Comparison of ENCODE assay signal across 8 cellular contexts in genomic region chr19:32930567-32930966, GRCh38.
"Had no signal": no experiment of that assay in that cellular context is flagged by ENCODE, and none has a peak within 500 bp of the region (broad histone marks: within the 10 kb centered on the region; RNA-seq: fewer than 3 reads in every experiment).

No MANE protein-coding gene starts in this region.

- H2AFZ ChIP-seq: GM23248 had no signal

- H3K4me3 Mint-ChIP-seq: HFFc6, IgD-negative memory B cell had no signal

- H3K4me3 ChIP-seq: GM23248 had no signal

- H3K27ac Mint-ChIP-seq: HFFc6, IgD-negative memory B cell had no signal

- H3K9ac ChIP-seq: GM23248 had no signal

- H3K27me3 Mint-ChIP-seq: IgD-negative memory B cell had no signal

- H3K4me1 Mint-ChIP-seq: IgD-negative memory B cell had no signal

- H3K27ac ChIP-seq: GM23248 had no signal

- DNase-seq: GM23248, GOT3, H7, HCEC 1CT, HFFc6, KBM-7 had no signal

- FAIRE-seq: HTR-8/SVneo had no signal
